1 cellular context compared by ENCODE assay signal in genomic region chr19:45713141-45713540, GRCh38.
TF ChIP-seq lines count a peak whose summit lies in the region.

No MANE protein-coding gene starts in this region.

TF ChIP-seq in GM12878, 131 proteins besides CTCF, POLR2A, EP300 and RAD21:
- TF ChIP-seq CHD2 (IDR thresholded peaks at IDR 0.05; ENCODE audit: borderline replicate concordance, low read depth, low read length) (no peak), ZBTB11 (CRISPR knock-in tag; IDR thresholded peaks at IDR 0.05) (no peak), ELK1 (IDR thresholded peaks at IDR 0.05; ENCODE audit: low read depth, low read length) (no peak), EGR1 (IDR thresholded peaks at IDR 0.05; ENCODE audit: borderline replicate concordance in 1 of 2, low read depth in 2 of 2, low read length in 2 of 2) (no peak), SPI1 (IDR thresholded peaks at IDR 0.05; ENCODE audit: borderline replicate concordance, insufficient read depth, low read depth, low read length) (no peak), NR2C2 (IDR thresholded peaks at IDR 0.05; ENCODE audit: borderline replicate concordance, control insufficient read depth, insufficient read length, low read depth) (no peak), TCF3 (IDR thresholded peaks at IDR 0.05; ENCODE audit: borderline replicate concordance, insufficient read depth, low read depth, low read length) (no peak), FOXK2 (IDR thresholded peaks at IDR 0.05) (no peak), IKZF2 (IDR thresholded peaks at IDR 0.05) (no peak), FOS (IDR thresholded peaks at IDR 0.05; ENCODE audit: borderline replicate concordance, extremely low read depth, insufficient read length) (no peak), ZNF384 (IDR thresholded peaks at IDR 0.05; ENCODE audit: borderline replicate concordance, low read depth, low read length) (no peak), E2F8 (IDR thresholded peaks at IDR 0.05; ENCODE audit: low read depth, partially characterized antibody) (no peak), ZZZ3 (IDR thresholded peaks at IDR 0.05; ENCODE audit: control insufficient read depth, insufficient read length, low read depth) (no peak), SREBF2 (IDR thresholded peaks at IDR 0.05; ENCODE audit: low read length) (no peak), GABPA (IDR thresholded peaks at IDR 0.05; ENCODE audit: low read depth) (no peak), MAX (IDR thresholded peaks at IDR 0.05; ENCODE audit: low read depth, low read length) (no peak), ZSCAN29 (IDR thresholded peaks at IDR 0.05) (no peak), YBX1 (IDR thresholded peaks at IDR 0.05) (no peak), ATF7 (IDR thresholded peaks at IDR 0.05; ENCODE audit: low read depth) (no peak)
